In the genomic region with DNA sequence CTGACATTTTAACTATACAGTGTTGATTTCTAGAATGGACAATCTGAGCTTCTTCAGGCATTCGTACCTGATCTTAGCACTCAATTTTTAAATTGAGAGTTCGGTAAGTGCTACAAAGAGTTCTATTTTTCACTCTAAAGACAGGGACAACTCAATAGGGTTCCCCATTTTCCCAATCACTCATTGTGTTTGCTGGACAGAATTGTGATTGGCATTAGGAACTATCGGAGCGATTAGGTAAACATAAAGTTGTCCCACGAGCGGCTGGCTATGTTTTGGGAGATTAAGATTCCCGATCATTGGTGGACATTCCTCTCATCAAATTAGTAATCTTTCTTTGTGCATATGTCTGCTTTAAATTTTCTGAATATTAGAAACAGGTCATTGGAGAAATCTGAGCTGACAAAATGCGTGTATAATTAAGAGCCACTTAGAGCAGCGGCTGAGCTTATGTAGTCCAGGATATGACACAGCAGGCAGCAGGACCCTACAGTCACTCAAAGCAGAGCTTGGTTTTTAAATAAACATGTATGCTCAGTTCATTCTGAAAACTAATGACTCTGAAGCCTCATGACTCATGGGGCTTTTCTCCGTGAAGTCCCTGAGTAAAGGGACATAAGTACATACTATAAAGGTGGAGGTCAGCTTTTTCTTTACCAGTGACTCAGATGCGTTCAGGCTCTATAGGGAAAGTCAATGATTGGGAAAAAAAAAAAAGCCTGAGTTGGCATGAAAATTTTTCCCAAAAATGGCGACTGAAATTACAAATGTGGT, we compare ENCODE assay signal across 2 cellular contexts.
TF ChIP-seq lines count a peak whose summit lies in the region.

No MANE protein-coding gene starts in this region.

TF ChIP-seq in SK-N-SH treated with all-trans-retinoic acid at 6 μM for 48 hours, 23 proteins besides CTCF, POLR2A, EP300 and RAD21 (continued from another document):
- TF ChIP-seq, protein P1, sequence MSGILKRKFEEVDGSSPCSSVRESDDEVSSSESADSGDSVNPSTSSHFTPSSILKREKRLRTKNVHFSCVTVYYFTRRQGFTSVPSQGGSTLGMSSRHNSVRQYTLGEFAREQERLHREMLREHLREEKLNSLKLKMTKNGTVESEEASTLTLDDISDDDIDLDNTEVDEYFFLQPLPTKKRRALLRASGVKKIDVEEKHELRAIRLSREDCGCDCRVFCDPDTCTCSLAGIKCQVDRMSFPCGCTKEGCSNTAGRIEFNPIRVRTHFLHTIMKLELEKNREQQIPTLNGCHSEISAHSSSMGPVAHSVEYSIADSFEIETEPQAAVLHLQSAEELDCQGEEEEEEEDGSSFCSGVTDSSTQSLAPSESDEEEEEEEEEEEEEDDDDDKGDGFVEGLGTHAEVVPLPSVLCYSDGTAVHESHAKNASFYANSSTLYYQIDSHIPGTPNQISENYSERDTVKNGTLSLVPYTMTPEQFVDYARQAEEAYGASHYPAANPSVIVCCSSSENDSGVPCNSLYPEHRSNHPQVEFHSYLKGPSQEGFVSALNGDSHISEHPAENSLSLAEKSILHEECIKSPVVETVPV (CRISPR knock-in tag; IDR thresholded peaks at IDR 0.05) = no peak
- TF ChIP-seq TOX (CRISPR knock-in tag; IDR thresholded peaks at IDR 0.05; ENCODE audit: borderline replicate concordance) (no peak), ZNF565 (CRISPR knock-in tag; conservative IDR thresholded peaks at IDR 0.05; ENCODE audit: low read depth) (no peak), CSDC2 (CRISPR knock-in tag; IDR thresholded peaks at IDR 0.05) (no peak), ZFP30 (CRISPR knock-in tag; IDR thresholded peaks at IDR 0.05) (no peak), OSR1 (CRISPR knock-in tag; IDR thresholded peaks at IDR 0.05) (no peak), GLIS3 (CRISPR knock-in tag; IDR thresholded peaks at IDR 0.05) (no peak)
- TF ChIP-seq, protein P2, sequence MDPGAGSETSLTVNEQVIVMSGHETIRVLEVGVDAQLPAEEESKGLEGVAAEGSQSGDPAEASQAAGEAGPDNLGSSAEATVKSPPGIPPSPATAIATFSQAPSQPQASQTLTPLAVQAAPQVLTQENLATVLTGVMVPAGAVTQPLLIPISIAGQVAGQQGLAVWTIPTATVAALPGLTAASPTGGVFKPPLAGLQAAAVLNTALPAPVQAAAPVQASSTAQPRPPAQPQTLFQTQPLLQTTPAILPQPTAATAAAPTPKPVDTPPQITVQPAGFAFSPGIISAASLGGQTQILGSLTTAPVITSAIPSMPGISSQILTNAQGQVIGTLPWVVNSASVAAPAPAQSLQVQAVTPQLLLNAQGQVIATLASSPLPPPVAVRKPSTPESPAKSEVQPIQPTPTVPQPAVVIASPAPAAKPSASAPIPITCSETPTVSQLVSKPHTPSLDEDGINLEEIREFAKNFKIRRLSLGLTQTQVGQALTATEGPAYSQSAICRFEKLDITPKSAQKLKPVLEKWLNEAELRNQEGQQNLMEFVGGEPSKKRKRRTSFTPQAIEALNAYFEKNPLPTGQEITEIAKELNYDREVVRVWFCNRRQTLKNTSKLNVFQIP (CRISPR knock-in tag; IDR thresholded peaks at IDR 0.05; ENCODE audit: borderline replicate concordance, low read depth) = no peak
- TF ChIP-seq, protein P3, sequence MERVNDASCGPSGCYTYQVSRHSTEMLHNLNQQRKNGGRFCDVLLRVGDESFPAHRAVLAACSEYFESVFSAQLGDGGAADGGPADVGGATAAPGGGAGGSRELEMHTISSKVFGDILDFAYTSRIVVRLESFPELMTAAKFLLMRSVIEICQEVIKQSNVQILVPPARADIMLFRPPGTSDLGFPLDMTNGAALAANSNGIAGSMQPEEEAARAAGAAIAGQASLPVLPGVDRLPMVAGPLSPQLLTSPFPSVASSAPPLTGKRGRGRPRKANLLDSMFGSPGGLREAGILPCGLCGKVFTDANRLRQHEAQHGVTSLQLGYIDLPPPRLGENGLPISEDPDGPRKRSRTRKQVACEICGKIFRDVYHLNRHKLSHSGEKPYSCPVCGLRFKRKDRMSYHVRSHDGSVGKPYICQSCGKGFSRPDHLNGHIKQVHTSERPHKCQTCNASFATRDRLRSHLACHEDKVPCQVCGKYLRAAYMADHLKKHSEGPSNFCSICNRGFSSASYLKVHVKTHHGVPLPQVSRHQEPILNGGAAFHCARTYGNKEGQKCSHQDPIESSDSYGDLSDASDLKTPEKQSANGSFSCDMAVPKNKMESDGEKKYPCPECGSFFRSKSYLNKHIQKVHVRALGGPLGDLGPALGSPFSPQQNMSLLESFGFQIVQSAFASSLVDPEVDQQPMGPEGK (CRISPR knock-in tag; IDR thresholded peaks at IDR 0.05; ENCODE audit: borderline replicate concordance) = no peak

TF ChIP-seq in SK-N-SH, 30 proteins besides CTCF, POLR2A, EP300 and RAD21 (continued from another document):
- no peak for TF ChIP-seq MXI1 (IDR thresholded peaks at IDR 0.05; ENCODE audit: low read depth, low read length)
- TF ChIP-seq, protein P4, sequence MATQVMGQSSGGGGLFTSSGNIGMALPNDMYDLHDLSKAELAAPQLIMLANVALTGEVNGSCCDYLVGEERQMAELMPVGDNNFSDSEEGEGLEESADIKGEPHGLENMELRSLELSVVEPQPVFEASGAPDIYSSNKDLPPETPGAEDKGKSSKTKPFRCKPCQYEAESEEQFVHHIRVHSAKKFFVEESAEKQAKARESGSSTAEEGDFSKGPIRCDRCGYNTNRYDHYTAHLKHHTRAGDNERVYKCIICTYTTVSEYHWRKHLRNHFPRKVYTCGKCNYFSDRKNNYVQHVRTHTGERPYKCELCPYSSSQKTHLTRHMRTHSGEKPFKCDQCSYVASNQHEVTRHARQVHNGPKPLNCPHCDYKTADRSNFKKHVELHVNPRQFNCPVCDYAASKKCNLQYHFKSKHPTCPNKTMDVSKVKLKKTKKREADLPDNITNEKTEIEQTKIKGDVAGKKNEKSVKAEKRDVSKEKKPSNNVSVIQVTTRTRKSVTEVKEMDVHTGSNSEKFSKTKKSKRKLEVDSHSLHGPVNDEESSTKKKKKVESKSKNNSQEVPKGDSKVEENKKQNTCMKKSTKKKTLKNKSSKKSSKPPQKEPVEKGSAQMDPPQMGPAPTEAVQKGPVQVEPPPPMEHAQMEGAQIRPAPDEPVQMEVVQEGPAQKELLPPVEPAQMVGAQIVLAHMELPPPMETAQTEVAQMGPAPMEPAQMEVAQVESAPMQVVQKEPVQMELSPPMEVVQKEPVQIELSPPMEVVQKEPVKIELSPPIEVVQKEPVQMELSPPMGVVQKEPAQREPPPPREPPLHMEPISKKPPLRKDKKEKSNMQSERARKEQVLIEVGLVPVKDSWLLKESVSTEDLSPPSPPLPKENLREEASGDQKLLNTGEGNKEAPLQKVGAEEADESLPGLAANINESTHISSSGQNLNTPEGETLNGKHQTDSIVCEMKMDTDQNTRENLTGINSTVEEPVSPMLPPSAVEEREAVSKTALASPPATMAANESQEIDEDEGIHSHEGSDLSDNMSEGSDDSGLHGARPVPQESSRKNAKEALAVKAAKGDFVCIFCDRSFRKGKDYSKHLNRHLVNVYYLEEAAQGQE (IDR thresholded peaks at IDR 0.05; ENCODE audit: low read depth, low read length) = no peak
- TF ChIP-seq FOXJ3 (CRISPR knock-in tag; IDR thresholded peaks at IDR 0.05) = no peak
- TF ChIP-seq, protein P5, sequence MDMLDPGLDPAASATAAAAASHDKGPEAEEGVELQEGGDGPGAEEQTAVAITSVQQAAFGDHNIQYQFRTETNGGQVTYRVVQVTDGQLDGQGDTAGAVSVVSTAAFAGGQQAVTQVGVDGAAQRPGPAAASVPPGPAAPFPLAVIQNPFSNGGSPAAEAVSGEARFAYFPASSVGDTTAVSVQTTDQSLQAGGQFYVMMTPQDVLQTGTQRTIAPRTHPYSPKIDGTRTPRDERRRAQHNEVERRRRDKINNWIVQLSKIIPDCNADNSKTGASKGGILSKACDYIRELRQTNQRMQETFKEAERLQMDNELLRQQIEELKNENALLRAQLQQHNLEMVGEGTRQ (IDR thresholded peaks at IDR 0.05; ENCODE audit: borderline replicate concordance, low read depth, low read length) = no peak
- TF ChIP-seq POLR2AphosphoS5 (IDR thresholded peaks at IDR 0.05; ENCODE audit: low read depth, low read length) = no peak
- TF ChIP-seq, protein P6, sequence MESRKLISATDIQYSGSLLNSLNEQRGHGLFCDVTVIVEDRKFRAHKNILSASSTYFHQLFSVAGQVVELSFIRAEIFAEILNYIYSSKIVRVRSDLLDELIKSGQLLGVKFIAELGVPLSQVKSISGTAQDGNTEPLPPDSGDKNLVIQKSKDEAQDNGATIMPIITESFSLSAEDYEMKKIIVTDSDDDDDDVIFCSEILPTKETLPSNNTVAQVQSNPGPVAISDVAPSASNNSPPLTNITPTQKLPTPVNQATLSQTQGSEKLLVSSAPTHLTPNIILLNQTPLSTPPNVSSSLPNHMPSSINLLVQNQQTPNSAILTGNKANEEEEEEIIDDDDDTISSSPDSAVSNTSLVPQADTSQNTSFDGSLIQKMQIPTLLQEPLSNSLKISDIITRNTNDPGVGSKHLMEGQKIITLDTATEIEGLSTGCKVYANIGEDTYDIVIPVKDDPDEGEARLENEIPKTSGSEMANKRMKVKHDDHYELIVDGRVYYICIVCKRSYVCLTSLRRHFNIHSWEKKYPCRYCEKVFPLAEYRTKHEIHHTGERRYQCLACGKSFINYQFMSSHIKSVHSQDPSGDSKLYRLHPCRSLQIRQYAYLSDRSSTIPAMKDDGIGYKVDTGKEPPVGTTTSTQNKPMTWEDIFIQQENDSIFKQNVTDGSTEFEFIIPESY (IDR thresholded peaks at IDR 0.05; ENCODE audit: borderline replicate concordance, low read depth) = no peak
- TF ChIP-seq, protein P7, sequence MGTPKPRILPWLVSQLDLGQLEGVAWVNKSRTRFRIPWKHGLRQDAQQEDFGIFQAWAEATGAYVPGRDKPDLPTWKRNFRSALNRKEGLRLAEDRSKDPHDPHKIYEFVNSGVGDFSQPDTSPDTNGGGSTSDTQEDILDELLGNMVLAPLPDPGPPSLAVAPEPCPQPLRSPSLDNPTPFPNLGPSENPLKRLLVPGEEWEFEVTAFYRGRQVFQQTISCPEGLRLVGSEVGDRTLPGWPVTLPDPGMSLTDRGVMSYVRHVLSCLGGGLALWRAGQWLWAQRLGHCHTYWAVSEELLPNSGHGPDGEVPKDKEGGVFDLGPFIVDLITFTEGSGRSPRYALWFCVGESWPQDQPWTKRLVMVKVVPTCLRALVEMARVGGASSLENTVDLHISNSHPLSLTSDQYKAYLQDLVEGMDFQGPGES (IDR thresholded peaks at IDR 0.05; ENCODE audit: low read depth, low read length) = no peak
- no peak for TF ChIP-seq GATA2 (CRISPR knock-in tag; IDR thresholded peaks at IDR 0.05)
